Comparison of ENCODE assay signal across 1 cellular context in the genomic region with DNA sequence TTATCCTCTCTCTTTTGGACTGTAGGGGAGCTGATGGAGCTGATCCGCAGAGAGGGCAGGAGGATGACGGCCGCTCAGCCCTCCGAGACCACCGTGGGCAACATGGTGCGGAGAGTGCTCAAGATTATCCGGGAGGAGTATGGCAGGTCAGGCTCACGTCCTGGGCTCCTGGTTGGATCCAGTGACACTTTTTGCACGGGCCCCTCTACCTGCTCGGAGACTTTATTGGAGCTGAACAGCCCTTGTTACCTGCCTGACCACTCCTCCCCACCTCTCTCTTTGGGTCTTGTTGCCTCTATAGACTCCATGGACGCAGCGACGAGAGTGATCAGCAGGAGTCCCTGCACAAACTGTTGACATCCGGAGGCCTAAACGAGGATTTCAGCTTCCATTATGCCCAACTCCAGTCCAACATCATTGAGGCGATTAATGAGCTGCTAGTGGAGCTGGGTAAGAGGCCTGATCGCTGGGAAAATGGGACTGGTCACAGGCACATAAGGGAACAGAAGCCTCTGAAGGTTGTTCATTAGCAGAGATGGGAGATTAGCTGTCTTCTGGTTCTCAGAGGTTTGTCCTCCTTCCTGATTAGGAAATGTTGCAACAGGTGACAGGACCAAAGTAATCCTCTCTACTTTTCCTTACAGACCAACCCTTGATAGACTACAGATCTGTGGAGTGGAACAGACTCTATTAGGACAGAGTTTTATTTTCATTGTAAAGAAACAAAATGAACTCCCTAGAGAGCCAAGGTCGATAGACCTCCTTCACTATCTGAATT.
TF ChIP-seq lines count a peak whose summit lies in the region.

No MANE protein-coding gene starts in this region.

TF ChIP-seq in K562, 482 proteins besides CTCF, POLR2A, EP300 and RAD21 (continues in another document):
- TF ChIP-seq, protein P1, sequence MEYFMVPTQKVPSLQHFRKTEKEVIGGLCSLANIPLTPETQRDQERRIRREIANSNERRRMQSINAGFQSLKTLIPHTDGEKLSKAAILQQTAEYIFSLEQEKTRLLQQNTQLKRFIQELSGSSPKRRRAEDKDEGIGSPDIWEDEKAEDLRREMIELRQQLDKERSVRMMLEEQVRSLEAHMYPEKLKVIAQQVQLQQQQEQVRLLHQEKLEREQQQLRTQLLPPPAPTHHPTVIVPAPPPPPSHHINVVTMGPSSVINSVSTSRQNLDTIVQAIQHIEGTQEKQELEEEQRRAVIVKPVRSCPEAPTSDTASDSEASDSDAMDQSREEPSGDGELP (CRISPR knock-in tag; IDR thresholded peaks at IDR 0.05; ENCODE audit: borderline replicate concordance), result no peak
- TF ChIP-seq JUNB (CRISPR knock-in tag; conservative IDR thresholded peaks at IDR 0.05), result no peak
- TF ChIP-seq, protein P2, sequence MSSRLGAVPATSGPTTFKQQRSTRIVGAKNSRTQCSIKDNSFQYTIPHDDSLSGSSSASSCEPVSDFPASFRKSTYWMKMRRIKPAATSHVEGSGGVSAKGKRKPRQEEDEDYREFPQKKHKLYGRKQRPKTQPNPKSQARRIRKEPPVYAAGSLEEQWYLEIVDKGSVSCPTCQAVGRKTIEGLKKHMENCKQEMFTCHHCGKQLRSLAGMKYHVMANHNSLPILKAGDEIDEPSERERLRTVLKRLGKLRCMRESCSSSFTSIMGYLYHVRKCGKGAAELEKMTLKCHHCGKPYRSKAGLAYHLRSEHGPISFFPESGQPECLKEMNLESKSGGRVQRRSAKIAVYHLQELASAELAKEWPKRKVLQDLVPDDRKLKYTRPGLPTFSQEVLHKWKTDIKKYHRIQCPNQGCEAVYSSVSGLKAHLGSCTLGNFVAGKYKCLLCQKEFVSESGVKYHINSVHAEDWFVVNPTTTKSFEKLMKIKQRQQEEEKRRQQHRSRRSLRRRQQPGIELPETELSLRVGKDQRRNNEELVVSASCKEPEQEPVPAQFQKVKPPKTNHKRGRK (tag; IDR thresholded peaks at IDR 0.05), result no peak
- TF ChIP-seq HDAC1 (IDR thresholded peaks at IDR 0.05), result no peak
- no peak for TF ChIP-seq NR4A1 (CRISPR knock-in tag; IDR thresholded peaks at IDR 0.05)
- no peak for TF ChIP-seq NR4A1 (tag; IDR thresholded peaks at IDR 0.05)
- TF ChIP-seq CHD2 (IDR thresholded peaks at IDR 0.05; ENCODE audit: low read depth, low read length), result no peak
- no peak for TF ChIP-seq NFRKB (IDR thresholded peaks at IDR 0.05; ENCODE audit: low read depth)
- TF ChIP-seq GATA2 (CRISPR knock-in tag; IDR thresholded peaks at IDR 0.05), result no peak
- TF ChIP-seq, protein P3, sequence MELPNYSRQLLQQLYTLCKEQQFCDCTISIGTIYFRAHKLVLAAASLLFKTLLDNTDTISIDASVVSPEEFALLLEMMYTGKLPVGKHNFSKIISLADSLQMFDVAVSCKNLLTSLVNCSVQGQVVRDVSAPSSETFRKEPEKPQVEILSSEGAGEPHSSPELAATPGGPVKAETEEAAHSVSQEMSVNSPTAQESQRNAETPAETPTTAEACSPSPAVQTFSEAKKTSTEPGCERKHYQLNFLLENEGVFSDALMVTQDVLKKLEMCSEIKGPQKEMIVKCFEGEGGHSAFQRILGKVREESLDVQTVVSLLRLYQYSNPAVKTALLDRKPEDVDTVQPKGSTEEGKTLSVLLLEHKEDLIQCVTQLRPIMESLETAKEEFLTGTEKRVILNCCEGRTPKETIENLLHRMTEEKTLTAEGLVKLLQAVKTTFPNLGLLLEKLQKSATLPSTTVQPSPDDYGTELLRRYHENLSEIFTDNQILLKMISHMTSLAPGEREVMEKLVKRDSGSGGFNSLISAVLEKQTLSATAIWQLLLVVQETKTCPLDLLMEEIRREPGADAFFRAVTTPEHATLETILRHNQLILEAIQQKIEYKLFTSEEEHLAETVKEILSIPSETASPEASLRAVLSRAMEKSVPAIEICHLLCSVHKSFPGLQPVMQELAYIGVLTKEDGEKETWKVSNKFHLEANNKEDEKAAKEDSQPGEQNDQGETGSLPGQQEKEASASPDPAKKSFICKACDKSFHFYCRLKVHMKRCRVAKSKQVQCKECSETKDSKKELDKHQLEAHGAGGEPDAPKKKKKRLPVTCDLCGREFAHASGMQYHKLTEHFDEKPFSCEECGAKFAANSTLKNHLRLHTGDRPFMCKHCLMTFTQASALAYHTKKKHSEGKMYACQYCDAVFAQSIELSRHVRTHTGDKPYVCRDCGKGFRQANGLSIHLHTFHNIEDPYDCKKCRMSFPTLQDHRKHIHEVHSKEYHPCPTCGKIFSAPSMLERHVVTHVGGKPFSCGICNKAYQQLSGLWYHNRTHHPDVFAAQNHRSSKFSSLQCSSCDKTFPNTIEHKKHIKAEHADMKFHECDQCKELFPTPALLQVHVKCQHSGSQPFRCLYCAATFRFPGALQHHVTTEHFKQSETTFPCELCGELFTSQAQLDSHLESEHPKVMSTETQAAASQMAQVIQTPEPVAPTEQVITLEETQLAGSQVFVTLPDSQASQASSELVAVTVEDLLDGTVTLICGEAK (IDR thresholded peaks at IDR 0.05), result no peak
- TF ChIP-seq, protein P3 (CRISPR knock-in tag; IDR thresholded peaks at IDR 0.05), result no peak
- no peak for TF ChIP-seq FOSL1 (tag; conservative IDR thresholded peaks at IDR 0.05)
- TF ChIP-seq SLC30A9 (CRISPR knock-in tag; IDR thresholded peaks at IDR 0.05), result no peak
- TF ChIP-seq, protein P4, sequence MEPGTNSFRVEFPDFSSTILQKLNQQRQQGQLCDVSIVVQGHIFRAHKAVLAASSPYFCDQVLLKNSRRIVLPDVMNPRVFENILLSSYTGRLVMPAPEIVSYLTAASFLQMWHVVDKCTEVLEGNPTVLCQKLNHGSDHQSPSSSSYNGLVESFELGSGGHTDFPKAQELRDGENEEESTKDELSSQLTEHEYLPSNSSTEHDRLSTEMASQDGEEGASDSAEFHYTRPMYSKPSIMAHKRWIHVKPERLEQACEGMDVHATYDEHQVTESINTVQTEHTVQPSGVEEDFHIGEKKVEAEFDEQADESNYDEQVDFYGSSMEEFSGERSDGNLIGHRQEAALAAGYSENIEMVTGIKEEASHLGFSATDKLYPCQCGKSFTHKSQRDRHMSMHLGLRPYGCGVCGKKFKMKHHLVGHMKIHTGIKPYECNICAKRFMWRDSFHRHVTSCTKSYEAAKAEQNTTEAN (CRISPR knock-in tag; IDR thresholded peaks at IDR 0.05), result no peak
- TF ChIP-seq STAT5B (CRISPR knock-in tag; IDR thresholded peaks at IDR 0.05), result no peak
- TF ChIP-seq, protein P5, sequence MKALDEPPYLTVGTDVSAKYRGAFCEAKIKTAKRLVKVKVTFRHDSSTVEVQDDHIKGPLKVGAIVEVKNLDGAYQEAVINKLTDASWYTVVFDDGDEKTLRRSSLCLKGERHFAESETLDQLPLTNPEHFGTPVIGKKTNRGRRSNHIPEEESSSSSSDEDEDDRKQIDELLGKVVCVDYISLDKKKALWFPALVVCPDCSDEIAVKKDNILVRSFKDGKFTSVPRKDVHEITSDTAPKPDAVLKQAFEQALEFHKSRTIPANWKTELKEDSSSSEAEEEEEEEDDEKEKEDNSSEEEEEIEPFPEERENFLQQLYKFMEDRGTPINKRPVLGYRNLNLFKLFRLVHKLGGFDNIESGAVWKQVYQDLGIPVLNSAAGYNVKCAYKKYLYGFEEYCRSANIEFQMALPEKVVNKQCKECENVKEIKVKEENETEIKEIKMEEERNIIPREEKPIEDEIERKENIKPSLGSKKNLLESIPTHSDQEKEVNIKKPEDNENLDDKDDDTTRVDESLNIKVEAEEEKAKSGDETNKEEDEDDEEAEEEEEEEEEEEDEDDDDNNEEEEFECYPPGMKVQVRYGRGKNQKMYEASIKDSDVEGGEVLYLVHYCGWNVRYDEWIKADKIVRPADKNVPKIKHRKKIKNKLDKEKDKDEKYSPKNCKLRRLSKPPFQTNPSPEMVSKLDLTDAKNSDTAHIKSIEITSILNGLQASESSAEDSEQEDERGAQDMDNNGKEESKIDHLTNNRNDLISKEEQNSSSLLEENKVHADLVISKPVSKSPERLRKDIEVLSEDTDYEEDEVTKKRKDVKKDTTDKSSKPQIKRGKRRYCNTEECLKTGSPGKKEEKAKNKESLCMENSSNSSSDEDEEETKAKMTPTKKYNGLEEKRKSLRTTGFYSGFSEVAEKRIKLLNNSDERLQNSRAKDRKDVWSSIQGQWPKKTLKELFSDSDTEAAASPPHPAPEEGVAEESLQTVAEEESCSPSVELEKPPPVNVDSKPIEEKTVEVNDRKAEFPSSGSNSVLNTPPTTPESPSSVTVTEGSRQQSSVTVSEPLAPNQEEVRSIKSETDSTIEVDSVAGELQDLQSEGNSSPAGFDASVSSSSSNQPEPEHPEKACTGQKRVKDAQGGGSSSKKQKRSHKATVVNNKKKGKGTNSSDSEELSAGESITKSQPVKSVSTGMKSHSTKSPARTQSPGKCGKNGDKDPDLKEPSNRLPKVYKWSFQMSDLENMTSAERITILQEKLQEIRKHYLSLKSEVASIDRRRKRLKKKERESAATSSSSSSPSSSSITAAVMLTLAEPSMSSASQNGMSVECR (CRISPR knock-in tag; IDR thresholded peaks at IDR 0.05), result 0 out of 2 replicates have a peak, but pooled peaks have one; percentile 36
- TF ChIP-seq SREBF2 (CRISPR knock-in tag; IDR thresholded peaks at IDR 0.05), result no peak
- TF ChIP-seq, protein P6, sequence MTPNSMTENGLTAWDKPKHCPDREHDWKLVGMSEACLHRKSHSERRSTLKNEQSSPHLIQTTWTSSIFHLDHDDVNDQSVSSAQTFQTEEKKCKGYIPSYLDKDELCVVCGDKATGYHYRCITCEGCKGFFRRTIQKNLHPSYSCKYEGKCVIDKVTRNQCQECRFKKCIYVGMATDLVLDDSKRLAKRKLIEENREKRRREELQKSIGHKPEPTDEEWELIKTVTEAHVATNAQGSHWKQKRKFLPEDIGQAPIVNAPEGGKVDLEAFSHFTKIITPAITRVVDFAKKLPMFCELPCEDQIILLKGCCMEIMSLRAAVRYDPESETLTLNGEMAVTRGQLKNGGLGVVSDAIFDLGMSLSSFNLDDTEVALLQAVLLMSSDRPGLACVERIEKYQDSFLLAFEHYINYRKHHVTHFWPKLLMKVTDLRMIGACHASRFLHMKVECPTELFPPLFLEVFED (CRISPR knock-in tag; conservative IDR thresholded peaks at IDR 0.05), result no peak
- TF ChIP-seq YY1 (IDR thresholded peaks at IDR 0.05; ENCODE audit: borderline replicate concordance in 1 of 3, control insufficient read depth in 1 of 3, extremely low read depth in 1 of 3, insufficient read depth in 3 of 3, insufficient read length in 1 of 3, insufficient replicate concordance in 2 of 3, low read depth in 1 of 3, low read length in 2 of 3), result peak in 1 of 3 experiments; percentile 12
- no peak for TF ChIP-seq SAFB (IDR thresholded peaks at IDR 0.05; ENCODE audit: borderline replicate concordance, low read depth, low read length)
- no peak for TF ChIP-seq ETV6 (IDR thresholded peaks at IDR 0.05; ENCODE audit: borderline replicate concordance in 1 of 2, low read depth in 2 of 2, low read length in 1 of 2)
- TF ChIP-seq ETV6 (CRISPR knock-in tag; IDR thresholded peaks at IDR 0.05; ENCODE audit: borderline replicate concordance), result no peak
- no peak for TF ChIP-seq KHSRP (IDR thresholded peaks at IDR 0.05)
- TF ChIP-seq, protein P7, sequence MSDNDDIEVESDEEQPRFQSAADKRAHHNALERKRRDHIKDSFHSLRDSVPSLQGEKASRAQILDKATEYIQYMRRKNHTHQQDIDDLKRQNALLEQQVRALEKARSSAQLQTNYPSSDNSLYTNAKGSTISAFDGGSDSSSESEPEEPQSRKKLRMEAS (CRISPR knock-in tag; IDR thresholded peaks at IDR 0.05), result 0 out of 2 replicates have a peak, but pooled peaks have one; percentile 9
- TF ChIP-seq, protein P8, sequence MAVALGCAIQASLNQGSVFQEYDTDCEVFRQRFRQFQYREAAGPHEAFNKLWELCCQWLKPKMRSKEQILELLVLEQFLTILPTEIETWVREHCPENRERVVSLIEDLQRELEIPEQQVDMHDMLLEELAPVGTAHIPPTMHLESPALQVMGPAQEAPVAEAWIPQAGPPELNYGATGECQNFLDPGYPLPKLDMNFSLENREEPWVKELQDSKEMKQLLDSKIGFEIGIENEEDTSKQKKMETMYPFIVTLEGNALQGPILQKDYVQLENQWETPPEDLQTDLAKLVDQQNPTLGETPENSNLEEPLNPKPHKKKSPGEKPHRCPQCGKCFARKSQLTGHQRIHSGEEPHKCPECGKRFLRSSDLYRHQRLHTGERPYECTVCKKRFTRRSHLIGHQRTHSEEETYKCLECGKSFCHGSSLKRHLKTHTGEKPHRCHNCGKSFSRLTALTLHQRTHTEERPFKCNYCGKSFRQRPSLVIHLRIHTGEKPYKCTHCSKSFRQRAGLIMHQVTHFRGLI (CRISPR knock-in tag; IDR thresholded peaks at IDR 0.05), result no peak
- peak; percentile 56 for TF ChIP-seq CHD1 (IDR thresholded peaks at IDR 0.05; ENCODE audit: low read length)
- TF ChIP-seq, protein P9, sequence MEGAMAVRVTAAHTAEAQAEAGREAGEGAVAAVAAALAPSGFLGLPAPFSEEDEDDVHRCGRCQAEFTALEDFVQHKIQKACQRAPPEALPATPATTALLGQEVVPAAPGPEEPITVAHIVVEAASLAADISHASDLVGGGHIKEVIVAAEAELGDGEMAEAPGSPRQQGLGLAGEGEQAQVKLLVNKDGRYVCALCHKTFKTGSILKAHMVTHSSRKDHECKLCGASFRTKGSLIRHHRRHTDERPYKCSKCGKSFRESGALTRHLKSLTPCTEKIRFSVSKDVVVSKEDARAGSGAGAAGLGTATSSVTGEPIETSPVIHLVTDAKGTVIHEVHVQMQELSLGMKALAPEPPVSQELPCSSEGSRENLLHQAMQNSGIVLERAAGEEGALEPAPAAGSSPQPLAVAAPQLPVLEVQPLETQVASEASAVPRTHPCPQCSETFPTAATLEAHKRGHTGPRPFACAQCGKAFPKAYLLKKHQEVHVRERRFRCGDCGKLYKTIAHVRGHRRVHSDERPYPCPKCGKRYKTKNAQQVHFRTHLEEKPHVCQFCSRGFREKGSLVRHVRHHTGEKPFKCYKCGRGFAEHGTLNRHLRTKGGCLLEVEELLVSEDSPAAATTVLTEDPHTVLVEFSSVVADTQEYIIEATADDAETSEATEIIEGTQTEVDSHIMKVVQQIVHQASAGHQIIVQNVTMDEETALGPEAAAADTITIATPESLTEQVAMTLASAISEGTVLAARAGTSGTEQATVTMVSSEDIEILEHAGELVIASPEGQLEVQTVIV (CRISPR knock-in tag; IDR thresholded peaks at IDR 0.05; ENCODE audit: borderline replicate concordance), result no peak
